In the genomic region with DNA sequence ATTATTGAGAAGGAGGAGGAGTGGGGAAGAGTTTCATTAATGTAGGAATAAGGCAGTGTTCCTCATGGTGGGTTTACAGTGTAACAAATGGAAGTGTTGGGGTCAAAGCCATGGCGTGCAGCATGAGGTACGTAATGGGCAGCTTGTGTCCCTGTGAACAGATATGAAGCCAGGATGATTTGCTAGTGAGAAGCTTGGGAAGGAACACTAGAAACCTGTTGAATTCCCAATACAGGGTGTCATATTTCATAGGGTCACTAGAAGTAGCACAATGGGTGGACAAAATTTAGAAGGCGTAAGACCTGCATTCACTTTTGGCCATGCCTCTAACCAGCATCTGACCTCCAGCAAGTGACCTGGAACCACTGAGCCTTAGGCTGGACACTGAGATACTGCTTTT, we compare ENCODE assay signal across 34 cellular contexts. TPM values are rescaled to one million over a fixed set of nuclear protein-coding genes. Genes with fewer than 3 reads are reported as not detected.
DNase-seq lines count a peak whose midpoint lies in the region; ATAC-seq and TF ChIP-seq lines count a peak whose summit lies in the region.
"Had no signal": no experiment of that assay in that cellular context is flagged by ENCODE, and none has a peak within 500 bp of the region (broad histone marks: within the 10 kb centered on the region; RNA-seq: fewer than 3 reads in every experiment).

No MANE protein-coding gene starts in this region.

- DNase-seq in GM23338 (ENCODE audit: low spot score) (no peak), Right ventricle myocardium inferior (ENCODE audit: missing footprints) (no peak), COLO829 (ENCODE audit: low spot score) (no peak), NCI-H1436 treated with DMSO at 0.1 percent for 48 hours (lab: John Stamatoyannopoulos, UW) (no peak)
- DNase-seq: 8988T; ACHN; AML-193; BE2C; C1 segment of cervical spinal cord; Caco-2; Calu3; CD4-positive, alpha-beta memory T cell; CD4-positive, alpha-beta T cell; CD8-positive, alpha-beta memory T cell; CD8-positive, alpha-beta T cell; COR-L47; DMS 273 treated with DMSO at 0.1 percent for 48 hours; DMS153; DMS53; DMS79; DMS79 treated with DMSO at 0.1 percent for 48 hours; DND-41; EL had no signal

- ATAC-seq in GM23338 (no peak), esophagus mucosa (no peak), Right ventricle myocardium inferior (no peak)
- ATAC-seq: CD8-positive, alpha-beta T cell had no signal

- TF ChIP-seq CTCF in C4-2B (conservative IDR thresholded peaks at IDR 0.05): no peak
- no peak for TF ChIP-seq CTCF in GM23338 (conservative IDR thresholded peaks at IDR 0.05; ENCODE audit: low read depth in 2 of 2)
- no peak for TF ChIP-seq CTCF in HEK293 (tag by site-specific recombination; IDR thresholded peaks at IDR 0.05)
- TF ChIP-seq CTCF in VCaP (conservative IDR thresholded peaks at IDR 0.05): no peak

- intact Hi-C loops in Right ventricle myocardium inferior (cut with DNase I): loop anchor here (10.0 kb wide), 1 partner anchor 482 kb away; no protein-coding TSS in a partner anchor

- no peak overlapping the region for H3K27ac Mint-ChIP-seq in GM23338
- H3K27ac Mint-ChIP-seq: B cell; CD14-positive monocyte; CD4-positive, alpha-beta T cell; CD8-positive, alpha-beta memory T cell; CD8-positive, alpha-beta T cell had no signal

- peaks cover 6% of the 10 kb centered on the region for H3K4me1 Mint-ChIP-seq in GM23338

- 0 out of 2 replicates have a peak, but pooled peaks cover 7% of the 10 kb centered on the region for H4K20me1 ChIP-seq in GM23338 (replicated peaks; ENCODE audit: insufficient read depth)

- H3K4me3 ChIP-seq in GM23338: no peak overlapping the region
- H3K4me3 ChIP-seq in HEK293 (ENCODE audit: low read depth, low read length): no peak overlapping the region
- H3K4me3 ChIP-seq: A549; BLaER1; BLaER1 treated with 17β-estradiol and CSF1 and Interleukin-3, amounts not matched to agents 10 nM and 100 nM had no signal

- H2AFZ ChIP-seq in GM23338: 0 out of 2 replicates have a peak overlapping the region, but pooled peaks have one; percentile 23

- POLR2A ChIA-PET in HEK293 (lab: Yijun Ruan, JAX): interaction anchor here (0.6 kb wide), 2 partner anchors 11 to 1361 kb away, joined by 3 read pairs; no protein-coding TSS in a partner anchor

- peaks cover 15% of the 10 kb centered on the region for H3K36me3 Mint-ChIP-seq in GM23338 (ENCODE audit: low read depth)
- H3K36me3 Mint-ChIP-seq: CD4-positive, CD25-positive, alpha-beta regulatory T cell had no signal

- no peaks in the 10 kb centered on the region for H3K9me3 ChIP-seq in HEK293 (ENCODE audit: control insufficient read depth, insufficient read depth, low read depth, low read length)
- H3K9me3 ChIP-seq: A549; BE2C; BLaER1; BLaER1 treated with 17β-estradiol and CSF1 and Interleukin-3, amounts not matched to agents 10 nM and 100 nM; Caco-2 had no signal

- H3K9me2 ChIP-seq in GM23338 (ENCODE audit: insufficient read depth): no peaks in the 10 kb centered on the region

- peaks cover 11% of the 10 kb centered on the region for H3K79me2 ChIP-seq in GM23338 (replicated peaks; ENCODE audit: insufficient read depth)

- no peaks in the 10 kb centered on the region; the same call in 2 of the 3 replicates for H3K9me3 Mint-ChIP-seq in GM23338
- H3K9me3 Mint-ChIP-seq: CD14-positive monocyte; CD4-positive, alpha-beta memory T cell; CD4-positive, alpha-beta T cell; CD4-positive, CD25-positive, alpha-beta regulatory T cell; CD8-positive, alpha-beta memory T cell; CD8-positive, alpha-beta T cell had no signal

- H3K27me3 ChIP-seq in GM23338 (ENCODE audit: insufficient read depth): no peaks in the 10 kb centered on the region
- H3K27me3 ChIP-seq: BE2C; BLaER1; BLaER1 treated with 17β-estradiol and CSF1 and Interleukin-3, amounts not matched to agents 10 nM and 100 nM had no signal

- H3K4me2 ChIP-seq in GM23338: no peak overlapping the region
- H3K4me2 ChIP-seq: A549; BLaER1; BLaER1 treated with 17β-estradiol and CSF1 and Interleukin-3, amounts not matched to agents 10 nM and 100 nM had no signal

- H3K4me3 Mint-ChIP-seq in GM23338: no peak overlapping the region
- H3K4me3 Mint-ChIP-seq: B cell; CD14-positive monocyte; CD4-positive, alpha-beta memory T cell; CD4-positive, alpha-beta T cell; CD4-positive, CD25-positive, alpha-beta regulatory T cell; CD8-positive, alpha-beta T cell had no signal

- CTCF ChIA-PET in HEK293 (lab: Yijun Ruan, JAX): interaction anchor here (0.8 to 7.0 kb wide), 5 partner anchors 11 to 484 kb away, joined by 3 to 74 read pairs (median 24); no protein-coding TSS in a partner anchor

- H3F3A ChIP-seq in GM23338 (replicated peaks; ENCODE audit: low read depth): no peaks in the 10 kb centered on the region

- H3K4me1 ChIP-seq in GM23338 (ENCODE audit: insufficient read depth): no peaks in the 10 kb centered on the region
- no peaks in the 10 kb centered on the region for H3K4me1 ChIP-seq in HEK293 (ENCODE audit: control insufficient read depth, insufficient read depth, low read length)
- H3K4me1 ChIP-seq: BE2C, Caco-2 had no signal

- H3K36me3 ChIP-seq in GM23338 (ENCODE audit: insufficient read depth) (no peaks in the 10 kb centered on the region), HEK293 (ENCODE audit: control insufficient read depth in 2 of 2, insufficient read depth in 1 of 2, low read length in 2 of 2) (peaks cover 0 to 20% of the 10 kb centered on the region in 2 experiments; a peak in 1 of 3 replicates)

- peaks cover 6% of the 10 kb centered on the region for H3K27me3 Mint-ChIP-seq in GM23338 (ENCODE audit: insufficient read depth, low read depth, poor library complexity)
- H3K27me3 Mint-ChIP-seq: B cell; CD4-positive, alpha-beta T cell; CD4-positive, CD25-positive, alpha-beta regulatory T cell had no signal

- H3K27ac ChIP-seq in C4-2B (peak overlapping the region; percentile 77; the same call in 1 of the 2 replicates), GM23338 (ENCODE audit: low read depth) (no peak overlapping the region), HEK293 (ENCODE audit: extremely low read depth, low read depth, low read length) (no peak overlapping the region), VCaP (peak overlapping the region; percentile 89; the same call in 1 of the 2 replicates)
- H3K27ac ChIP-seq: 22Rv1; A549; BLaER1; BLaER1 treated with 17β-estradiol and CSF1 and Interleukin-3, amounts not matched to agents 10 nM and 100 nM had no signal

TF ChIP-seq in GM23338, 12 proteins besides CTCF, POLR2A, EP300 and RAD21 (continues in another document):
- TF ChIP-seq STAT1 (IDR thresholded peaks at IDR 0.05; ENCODE audit: unreplicated experiment): no peak
- no peak for TF ChIP-seq ZNF331 (CRISPR knock-in tag; IDR thresholded peaks at IDR 0.05; ENCODE audit: low read depth)
- TF ChIP-seq, protein P1, sequence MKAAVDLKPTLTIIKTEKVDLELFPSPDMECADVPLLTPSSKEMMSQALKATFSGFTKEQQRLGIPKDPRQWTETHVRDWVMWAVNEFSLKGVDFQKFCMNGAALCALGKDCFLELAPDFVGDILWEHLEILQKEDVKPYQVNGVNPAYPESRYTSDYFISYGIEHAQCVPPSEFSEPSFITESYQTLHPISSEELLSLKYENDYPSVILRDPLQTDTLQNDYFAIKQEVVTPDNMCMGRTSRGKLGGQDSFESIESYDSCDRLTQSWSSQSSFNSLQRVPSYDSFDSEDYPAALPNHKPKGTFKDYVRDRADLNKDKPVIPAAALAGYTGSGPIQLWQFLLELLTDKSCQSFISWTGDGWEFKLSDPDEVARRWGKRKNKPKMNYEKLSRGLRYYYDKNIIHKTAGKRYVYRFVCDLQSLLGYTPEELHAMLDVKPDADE (IDR thresholded peaks at IDR 0.05): no peak
- no peak for TF ChIP-seq EZH2phosphoT487 (IDR thresholded peaks at IDR 0.05; ENCODE audit: unreplicated experiment)
- no peak for TF ChIP-seq EZH2 (IDR thresholded peaks at IDR 0.05; ENCODE audit: low read depth, unreplicated experiment)

TF ChIP-seq in HEK293, 187 proteins besides CTCF, POLR2A, EP300 and RAD21:
- TF ChIP-seq SCRT1 (tag by site-specific recombination; IDR thresholded peaks at IDR 0.05; ENCODE audit: borderline replicate concordance): peak; percentile 54; the same call in 1 of the 2 replicates
- peak; percentile 57 for TF ChIP-seq SCRT2 (tag by site-specific recombination; IDR thresholded peaks at IDR 0.05)
- no peak for TF ChIP-seq ZNF341 (tag by site-specific recombination; IDR thresholded peaks at IDR 0.05; ENCODE audit: low read depth)

RNA-seq across cellular contexts. Expression of gene PYURF, which starts 6.8 kb away (rescaled TPM):
- 65.3 and 81.9 TPM in 2 replicates for total RNA-seq in GM23338 (2014; rRNA removed; shearing (Covaris generic))
- polyA plus RNA-seq in GM23338 (2016; fragmentation: Nextera tagmentation; extraction: Ambion mirVana): 113 and 116 TPM in 2 replicates
- total RNA-seq in esophagus mucosa (43.6 TPM), Right ventricle myocardium inferior (56.3 TPM)

RNA-seq across cellular contexts. Expression of gene HERC5, which starts 59.8 kb away (rescaled TPM):
- total RNA-seq in GM23338 (2014; rRNA removed; shearing (Covaris generic)): 23.0 and 25.1 TPM in 2 replicates
- polyA plus RNA-seq in GM23338 (2016; fragmentation: Nextera tagmentation; extraction: Ambion mirVana): 22.8 and 24.4 TPM in 2 replicates
- total RNA-seq in esophagus mucosa: 0.80 TPM
- total RNA-seq in Right ventricle myocardium inferior: 1.6 TPM

Comparison
In these comparisons a context has a peak if more than half of its experiments do, and no peak if none do; other contexts are left out.
1. H3K27ac ChIP-seq: peak in C4-2B (single experiment) and VCaP (single experiment); none in GM23338 (single experiment) and HEK293 (single experiment).